Comparison of ENCODE assay signal across 19 cellular contexts in the genomic region with DNA sequence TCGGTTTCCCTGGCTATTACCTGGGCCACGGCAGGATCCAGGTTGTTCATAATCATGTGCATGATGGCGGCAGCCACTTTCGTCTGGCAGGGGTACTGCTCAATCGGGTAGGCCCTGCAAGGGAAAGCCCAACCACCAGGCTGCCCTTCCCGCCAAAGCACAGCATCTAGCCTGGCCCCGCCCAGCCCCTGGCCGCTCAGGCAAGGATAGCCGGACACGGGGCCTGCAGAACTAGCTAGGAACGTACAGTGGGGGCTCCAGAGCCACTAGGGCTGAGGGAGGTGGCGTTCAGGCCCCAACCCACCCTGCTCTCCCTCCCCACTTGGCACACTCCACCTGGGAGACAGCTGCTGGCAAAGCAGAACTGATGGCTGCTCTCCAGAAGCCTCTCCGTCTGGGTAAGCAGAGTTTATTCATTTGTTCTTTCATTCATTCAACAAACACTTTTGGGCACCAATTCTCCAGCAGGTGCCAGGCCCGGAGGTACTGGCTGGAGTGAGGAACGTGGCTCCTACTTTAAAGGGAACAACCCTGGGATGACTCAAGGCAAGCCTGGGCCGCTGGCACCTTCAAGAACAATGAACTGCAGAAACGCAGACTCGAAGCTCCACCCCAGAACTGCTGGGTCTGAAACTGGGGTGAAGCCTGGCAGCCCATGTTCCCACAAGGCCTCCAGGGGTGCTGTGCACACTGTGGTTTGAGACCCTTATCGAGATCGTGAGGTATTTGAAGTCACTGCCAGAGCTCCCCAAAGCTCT. TPM values are rescaled to one million over a fixed set of nuclear protein-coding genes. Genes with fewer than 3 reads are reported as not detected.
DNase-seq lines count a peak whose midpoint lies in the region; TF ChIP-seq lines count a peak whose summit lies in the region.
"Had no signal": no experiment of that assay in that cellular context is flagged by ENCODE, and none has a peak within 500 bp of the region (broad histone marks: within the 10 kb centered on the region; RNA-seq: fewer than 3 reads in every experiment).

No MANE protein-coding gene starts in this region.

- H3K4me1 ChIP-seq in prostate gland (replicated peaks) = no peaks in the 10 kb centered on the region

- no peak overlapping the region for H3K27ac ChIP-seq in prostate gland

- no peaks in the 10 kb centered on the region for H3K27me3 ChIP-seq in prostate gland (replicated peaks; ENCODE audit: insufficient read depth)

- no peak for TF ChIP-seq CTCF in epithelial cell of esophagus (IDR thresholded peaks at IDR 0.05; ENCODE audit: insufficient read depth, low read depth, low read length, missing control alignments)
- TF ChIP-seq CTCF in prostate gland (IDR thresholded peaks at IDR 0.05) = no peak

- intact Hi-C loops in posterior vena cava (cut with DNase I) = no loop called here
- intact Hi-C loops in prostate gland (cut with DNase I) = no loop called here

- H3K4me3 ChIP-seq in epithelial cell of esophagus (ENCODE audit: low read length) (no peak overlapping the region), prostate gland (no peak overlapping the region)

- no peak for TF ChIP-seq POLR2A in prostate gland (IDR thresholded peaks at IDR 0.05)

- no peaks in the 10 kb centered on the region for H3K9me3 ChIP-seq in prostate gland

- 40% methylated on average over 20 of the region's 20 CpGs for WGBS in prostate gland

- peak; percentile 24 for DNase-seq in NCI-H1092 treated with DMSO at 0.1 percent for 48 hours (lab: John Stamatoyannopoulos, UW)
- DNase-seq in NCI-H1092 (lab: John Stamatoyannopoulos, UW) = no peak
- peak; percentile 26 to 81 for DNase-seq in NCI-H446 (lab: John Stamatoyannopoulos, UW)
- DNase-seq in epithelial cell of esophagus (ENCODE audit: low read depth) = peak; percentile 64
- peak; percentile 73 for DNase-seq in posterior vena cava (ENCODE audit: low spot score)
- DNase-seq in ecto neural progenitor cell (ENCODE audit: low spot score) = no peak
- no peak for DNase-seq in cerebellar cortex (ENCODE audit: low spot score)
- DNase-seq in prostate gland (ENCODE audit: low spot score) = no peak
- DNase-seq: 8988T; activated CD4-positive, alpha-beta T cell treated with anti-CD3 and anti-CD28 coated beads for 1 hour; caudate nucleus; mesendoderm; NCI-H146; nephron progenitor cell; stimulated activated CD4-positive, alpha-beta T cell treated with anti-CD3 and anti-CD28 coated beads, Interleukin-15, amount 100 ng/mL, for 24 hours had no signal

- H3K36me3 ChIP-seq in prostate gland = no peaks in the 10 kb centered on the region

RNA-seq across cellular contexts. Expression of a gene that starts 7.8 kb away (rescaled TPM):
- total RNA-seq in posterior vena cava = not detected
- total RNA-seq in prostate gland = under 1 TPM in 1 of 2 donors, not detected in 1; 0.17 TPM
- total RNA-seq: activated T-helper 2 cell treated with anti-CD3 and anti-CD28 coated beads, Interferon-gamma antibody, Interleukin-2, Interleukin-4, amounts not matched to agents 10 μg/mL and 5 μg/mL and 100 μg/mL, durations not matched to agents 14 hours and 24 hours and 36 hours; NCI-H460; pulmonary artery endothelial cell had no signal

RNA-seq across cellular contexts. Expression of a gene that starts 14.2 kb away (rescaled TPM):
- total RNA-seq in posterior vena cava = under 1 TPM; 0.86 to 0.88 TPM
- total RNA-seq in prostate gland = 1 to 10 TPM in 1 of 2 donors, not detected in 1; 6.9 TPM
- total RNA-seq: activated T-helper 2 cell treated with anti-CD3 and anti-CD28 coated beads, Interferon-gamma antibody, Interleukin-2, Interleukin-4, amounts not matched to agents 10 μg/mL and 5 μg/mL and 100 μg/mL, durations not matched to agents 14 hours and 24 hours and 36 hours; NCI-H460; pulmonary artery endothelial cell had no signal

RNA-seq across cellular contexts. Expression of a gene that starts 34.1 kb away (rescaled TPM):
- total RNA-seq in posterior vena cava (10 to 100 TPM; 26.8 to 26.9 TPM), prostate gland (10 to 100 TPM; 47.7 to 87.0 TPM)

RNA-seq across cellular contexts. Expression of a gene that starts 49.0 kb away (rescaled TPM):
- total RNA-seq in posterior vena cava (not detected), prostate gland (1 to 10 TPM in 1 of 2 donors, not detected in 1; 4.9 TPM)
- total RNA-seq: activated T-helper 2 cell treated with anti-CD3 and anti-CD28 coated beads, Interferon-gamma antibody, Interleukin-2, Interleukin-4, amounts not matched to agents 10 μg/mL and 5 μg/mL and 100 μg/mL, durations not matched to agents 14 hours and 24 hours and 36 hours; NCI-H460; pulmonary artery endothelial cell; SK-MEL-5 had no signal

Comparison
In these comparisons a context has a peak if more than half of its experiments do, and no peak if none do; other contexts are left out.
1. DNase-seq: peak in NCI-H1092 treated with DMSO at 0.1 percent for 48 hours (single experiment), NCI-H446 (2 of 2), epithelial cell of esophagus (single experiment) and posterior vena cava (single experiment); none in NCI-H1092 (single experiment), ecto neural progenitor cell (single experiment), cerebellar cortex (single experiment) and prostate gland (single experiment).